In genomic region chr1:18794066-18794465, GRCh38 we compare ENCODE assay signal across 1 cellular context.
TF ChIP-seq lines count a peak whose summit lies in the region.

No MANE protein-coding gene starts in this region.

TF ChIP-seq in HEK293, 187 proteins besides CTCF, POLR2A, EP300 and RAD21:
- TF ChIP-seq ZBTB6 (tag by site-specific recombination; IDR thresholded peaks at IDR 0.05): peak; percentile 53; the same call in 1 of the 2 replicates
- no peak for TF ChIP-seq ZNF146 (tag by site-specific recombination; IDR thresholded peaks at IDR 0.05)
- TF ChIP-seq ZNF549 (tag by site-specific recombination; IDR thresholded peaks at IDR 0.05): no peak
- no peak for TF ChIP-seq SETDB1 (IDR thresholded peaks at IDR 0.05; ENCODE audit: insufficient read length, low read length)
TF ChIP-seq in HEK293: peak in this region for 1.
